In the genomic region with DNA sequence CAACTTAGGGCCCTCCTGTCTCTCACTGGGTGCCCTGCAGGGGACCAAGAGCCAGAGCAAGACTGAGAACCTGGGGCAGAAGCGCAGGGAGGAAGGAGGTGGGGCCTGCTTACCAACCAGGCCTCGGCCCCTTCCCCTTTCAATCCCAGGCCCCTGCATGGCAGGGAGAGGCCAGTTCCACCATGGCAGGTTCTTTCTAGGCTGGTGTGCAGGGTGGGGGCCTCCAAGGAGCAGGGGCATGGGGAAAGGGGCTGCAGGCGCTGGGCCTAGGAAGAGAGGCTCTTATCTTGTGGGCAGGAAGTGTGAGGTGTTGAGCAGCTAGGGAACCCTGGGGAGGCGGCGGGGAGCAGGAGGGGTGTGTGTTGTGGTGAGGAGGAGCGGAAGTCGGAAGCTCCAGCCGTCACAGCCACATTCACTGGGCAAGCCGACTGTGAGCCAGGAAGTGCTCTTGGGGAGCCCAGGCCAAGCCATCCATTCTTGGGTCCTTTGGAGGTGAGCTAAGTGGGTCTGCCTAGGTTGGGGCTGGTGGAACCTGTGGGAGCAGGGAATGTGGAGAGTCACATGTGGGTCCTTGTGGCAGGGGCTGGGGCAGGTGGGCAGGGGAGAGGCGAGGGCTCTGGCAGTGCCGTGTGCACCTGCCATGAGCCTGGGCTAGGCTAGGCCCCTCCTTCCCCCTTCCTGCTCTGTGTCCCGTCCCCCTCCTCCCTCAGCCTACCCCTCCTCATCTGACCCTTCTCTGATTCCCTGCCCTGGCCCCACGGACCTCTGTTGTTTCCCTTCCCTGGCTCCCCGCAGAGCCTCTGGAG, we compare ENCODE assay signal across 1 cellular context.
A peak's percentile ranks its signal among the peaks of the same experiment; 100 is the strongest.
TF ChIP-seq lines count a peak whose summit lies in the region.

A gene (plus strand): TSS at position 409 of the 806 bp plus-strand sequence. CDS start 8,486 bp downstream, outside the sequence.

TF ChIP-seq in GM12878, 131 proteins besides CTCF, POLR2A, EP300 and RAD21 (continued from another document and continues in another):
- TF ChIP-seq, protein P1, sequence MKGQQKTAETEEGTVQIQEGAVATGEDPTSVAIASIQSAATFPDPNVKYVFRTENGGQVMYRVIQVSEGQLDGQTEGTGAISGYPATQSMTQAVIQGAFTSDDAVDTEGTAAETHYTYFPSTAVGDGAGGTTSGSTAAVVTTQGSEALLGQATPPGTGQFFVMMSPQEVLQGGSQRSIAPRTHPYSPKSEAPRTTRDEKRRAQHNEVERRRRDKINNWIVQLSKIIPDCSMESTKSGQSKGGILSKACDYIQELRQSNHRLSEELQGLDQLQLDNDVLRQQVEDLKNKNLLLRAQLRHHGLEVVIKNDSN (IDR thresholded peaks at IDR 0.05; ENCODE audit: borderline replicate concordance, extremely low read length, insufficient read depth, low read depth, low read length): peak; percentile 7
- TF ChIP-seq RAD51 (IDR thresholded peaks at IDR 0.05): no peak
- peak; percentile 90 for TF ChIP-seq IKZF2 (IDR thresholded peaks at IDR 0.05)
- TF ChIP-seq SPI1 (IDR thresholded peaks at IDR 0.05; ENCODE audit: borderline replicate concordance, insufficient read depth, low read depth, low read length): peak; percentile 73
- TF ChIP-seq BACH1 (IDR thresholded peaks at IDR 0.05; ENCODE audit: borderline replicate concordance): no peak
- no peak for TF ChIP-seq HDAC6 (IDR thresholded peaks at IDR 0.05; ENCODE audit: unreplicated experiment)
- TF ChIP-seq POLR2AphosphoS5 (IDR thresholded peaks at IDR 0.05; ENCODE audit: low read length): peak; percentile 96
- no peak for TF ChIP-seq FOXM1 (IDR thresholded peaks at IDR 0.05; ENCODE audit: low read depth, low read length)
- TF ChIP-seq GABPA (IDR thresholded peaks at IDR 0.05; ENCODE audit: low read depth): peak; percentile 79; the same call in 1 of the 2 replicates
- peak; percentile 70 for TF ChIP-seq MEF2B (IDR thresholded peaks at IDR 0.05; ENCODE audit: partially characterized antibody, poor library complexity, severe bottlenecking)
- TF ChIP-seq, protein P2, sequence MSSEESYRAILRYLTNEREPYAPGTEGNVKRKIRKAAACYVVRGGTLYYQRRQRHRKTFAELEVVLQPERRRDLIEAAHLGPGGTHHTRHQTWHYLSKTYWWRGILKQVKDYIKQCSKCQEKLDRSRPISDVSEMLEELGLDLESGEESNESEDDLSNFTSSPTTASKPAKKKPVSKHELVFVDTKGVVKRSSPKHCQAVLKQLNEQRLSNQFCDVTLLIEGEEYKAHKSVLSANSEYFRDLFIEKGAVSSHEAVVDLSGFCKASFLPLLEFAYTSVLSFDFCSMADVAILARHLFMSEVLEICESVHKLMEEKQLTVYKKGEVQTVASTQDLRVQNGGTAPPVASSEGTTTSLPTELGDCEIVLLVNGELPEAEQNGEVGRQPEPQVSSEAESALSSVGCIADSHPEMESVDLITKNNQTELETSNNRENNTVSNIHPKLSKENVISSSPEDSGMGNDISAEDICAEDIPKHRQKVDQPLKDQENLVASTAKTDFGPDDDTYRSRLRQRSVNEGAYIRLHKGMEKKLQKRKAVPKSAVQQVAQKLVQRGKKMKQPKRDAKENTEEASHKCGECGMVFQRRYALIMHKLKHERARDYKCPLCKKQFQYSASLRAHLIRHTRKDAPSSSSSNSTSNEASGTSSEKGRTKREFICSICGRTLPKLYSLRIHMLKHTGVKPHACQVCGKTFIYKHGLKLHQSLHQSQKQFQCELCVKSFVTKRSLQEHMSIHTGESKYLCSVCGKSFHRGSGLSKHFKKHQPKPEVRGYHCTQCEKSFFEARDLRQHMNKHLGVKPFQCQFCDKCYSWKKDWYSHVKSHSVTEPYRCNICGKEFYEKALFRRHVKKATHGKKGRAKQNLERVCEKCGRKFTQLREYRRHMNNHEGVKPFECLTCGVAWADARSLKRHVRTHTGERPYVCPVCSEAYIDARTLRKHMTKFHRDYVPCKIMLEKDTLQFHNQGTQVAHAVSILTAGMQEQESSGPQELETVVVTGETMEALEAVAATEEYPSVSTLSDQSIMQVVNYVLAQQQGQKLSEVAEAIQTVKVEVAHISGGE (CRISPR knock-in tag; IDR thresholded peaks at IDR 0.05): no peak
- TF ChIP-seq, protein P3, sequence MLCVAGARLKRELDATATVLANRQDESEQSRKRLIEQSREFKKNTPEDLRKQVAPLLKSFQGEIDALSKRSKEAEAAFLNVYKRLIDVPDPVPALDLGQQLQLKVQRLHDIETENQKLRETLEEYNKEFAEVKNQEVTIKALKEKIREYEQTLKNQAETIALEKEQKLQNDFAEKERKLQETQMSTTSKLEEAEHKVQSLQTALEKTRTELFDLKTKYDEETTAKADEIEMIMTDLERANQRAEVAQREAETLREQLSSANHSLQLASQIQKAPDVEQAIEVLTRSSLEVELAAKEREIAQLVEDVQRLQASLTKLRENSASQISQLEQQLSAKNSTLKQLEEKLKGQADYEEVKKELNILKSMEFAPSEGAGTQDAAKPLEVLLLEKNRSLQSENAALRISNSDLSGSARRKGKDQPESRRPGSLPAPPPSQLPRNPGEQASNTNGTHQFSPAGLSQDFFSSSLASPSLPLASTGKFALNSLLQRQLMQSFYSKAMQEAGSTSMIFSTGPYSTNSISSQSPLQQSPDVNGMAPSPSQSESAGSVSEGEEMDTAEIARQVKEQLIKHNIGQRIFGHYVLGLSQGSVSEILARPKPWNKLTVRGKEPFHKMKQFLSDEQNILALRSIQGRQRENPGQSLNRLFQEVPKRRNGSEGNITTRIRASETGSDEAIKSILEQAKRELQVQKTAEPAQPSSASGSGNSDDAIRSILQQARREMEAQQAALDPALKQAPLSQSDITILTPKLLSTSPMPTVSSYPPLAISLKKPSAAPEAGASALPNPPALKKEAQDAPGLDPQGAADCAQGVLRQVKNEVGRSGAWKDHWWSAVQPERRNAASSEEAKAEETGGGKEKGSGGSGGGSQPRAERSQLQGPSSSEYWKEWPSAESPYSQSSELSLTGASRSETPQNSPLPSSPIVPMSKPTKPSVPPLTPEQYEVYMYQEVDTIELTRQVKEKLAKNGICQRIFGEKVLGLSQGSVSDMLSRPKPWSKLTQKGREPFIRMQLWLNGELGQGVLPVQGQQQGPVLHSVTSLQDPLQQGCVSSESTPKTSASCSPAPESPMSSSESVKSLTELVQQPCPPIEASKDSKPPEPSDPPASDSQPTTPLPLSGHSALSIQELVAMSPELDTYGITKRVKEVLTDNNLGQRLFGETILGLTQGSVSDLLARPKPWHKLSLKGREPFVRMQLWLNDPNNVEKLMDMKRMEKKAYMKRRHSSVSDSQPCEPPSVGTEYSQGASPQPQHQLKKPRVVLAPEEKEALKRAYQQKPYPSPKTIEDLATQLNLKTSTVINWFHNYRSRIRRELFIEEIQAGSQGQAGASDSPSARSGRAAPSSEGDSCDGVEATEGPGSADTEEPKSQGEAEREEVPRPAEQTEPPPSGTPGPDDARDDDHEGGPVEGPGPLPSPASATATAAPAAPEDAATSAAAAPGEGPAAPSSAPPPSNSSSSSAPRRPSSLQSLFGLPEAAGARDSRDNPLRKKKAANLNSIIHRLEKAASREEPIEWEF (IDR thresholded peaks at IDR 0.05; ENCODE audit: insufficient replicate concordance, low read depth, low read length): no peak
- TF ChIP-seq LARP7 (IDR thresholded peaks at IDR 0.05): no peak
- no peak for TF ChIP-seq IRF4 (IDR thresholded peaks at IDR 0.05; ENCODE audit: low read depth, low read length)
- TF ChIP-seq, protein P4, sequence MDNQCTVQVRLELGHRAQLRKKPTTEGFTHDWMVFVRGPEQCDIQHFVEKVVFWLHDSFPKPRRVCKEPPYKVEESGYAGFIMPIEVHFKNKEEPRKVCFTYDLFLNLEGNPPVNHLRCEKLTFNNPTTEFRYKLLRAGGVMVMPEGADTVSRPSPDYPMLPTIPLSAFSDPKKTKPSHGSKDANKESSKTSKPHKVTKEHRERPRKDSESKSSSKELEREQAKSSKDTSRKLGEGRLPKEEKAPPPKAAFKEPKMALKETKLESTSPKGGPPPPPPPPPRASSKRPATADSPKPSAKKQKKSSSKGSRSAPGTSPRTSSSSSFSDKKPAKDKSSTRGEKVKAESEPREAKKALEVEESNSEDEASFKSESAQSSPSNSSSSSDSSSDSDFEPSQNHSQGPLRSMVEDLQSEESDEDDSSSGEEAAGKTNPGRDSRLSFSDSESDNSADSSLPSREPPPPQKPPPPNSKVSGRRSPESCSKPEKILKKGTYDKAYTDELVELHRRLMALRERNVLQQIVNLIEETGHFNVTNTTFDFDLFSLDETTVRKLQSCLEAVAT (IDR thresholded peaks at IDR 0.05): peak; percentile 90
- peak; percentile 99 for TF ChIP-seq HDGF (IDR thresholded peaks at IDR 0.05)
- peak; percentile 75 for TF ChIP-seq MXI1 (IDR thresholded peaks at IDR 0.05; ENCODE audit: low read depth, low read length)
- TF ChIP-seq, protein P5, sequence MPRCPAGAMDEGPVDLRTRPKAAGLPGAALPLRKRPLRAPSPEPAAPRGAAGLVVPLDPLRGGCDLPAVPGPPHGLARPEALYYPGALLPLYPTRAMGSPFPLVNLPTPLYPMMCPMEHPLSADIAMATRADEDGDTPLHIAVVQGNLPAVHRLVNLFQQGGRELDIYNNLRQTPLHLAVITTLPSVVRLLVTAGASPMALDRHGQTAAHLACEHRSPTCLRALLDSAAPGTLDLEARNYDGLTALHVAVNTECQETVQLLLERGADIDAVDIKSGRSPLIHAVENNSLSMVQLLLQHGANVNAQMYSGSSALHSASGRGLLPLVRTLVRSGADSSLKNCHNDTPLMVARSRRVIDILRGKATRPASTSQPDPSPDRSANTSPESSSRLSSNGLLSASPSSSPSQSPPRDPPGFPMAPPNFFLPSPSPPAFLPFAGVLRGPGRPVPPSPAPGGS (IDR thresholded peaks at IDR 0.05; ENCODE audit: borderline replicate concordance, insufficient read depth, low read depth, low read length, poor library complexity, severe bottlenecking): peak; percentile 22
- TF ChIP-seq, protein P6, sequence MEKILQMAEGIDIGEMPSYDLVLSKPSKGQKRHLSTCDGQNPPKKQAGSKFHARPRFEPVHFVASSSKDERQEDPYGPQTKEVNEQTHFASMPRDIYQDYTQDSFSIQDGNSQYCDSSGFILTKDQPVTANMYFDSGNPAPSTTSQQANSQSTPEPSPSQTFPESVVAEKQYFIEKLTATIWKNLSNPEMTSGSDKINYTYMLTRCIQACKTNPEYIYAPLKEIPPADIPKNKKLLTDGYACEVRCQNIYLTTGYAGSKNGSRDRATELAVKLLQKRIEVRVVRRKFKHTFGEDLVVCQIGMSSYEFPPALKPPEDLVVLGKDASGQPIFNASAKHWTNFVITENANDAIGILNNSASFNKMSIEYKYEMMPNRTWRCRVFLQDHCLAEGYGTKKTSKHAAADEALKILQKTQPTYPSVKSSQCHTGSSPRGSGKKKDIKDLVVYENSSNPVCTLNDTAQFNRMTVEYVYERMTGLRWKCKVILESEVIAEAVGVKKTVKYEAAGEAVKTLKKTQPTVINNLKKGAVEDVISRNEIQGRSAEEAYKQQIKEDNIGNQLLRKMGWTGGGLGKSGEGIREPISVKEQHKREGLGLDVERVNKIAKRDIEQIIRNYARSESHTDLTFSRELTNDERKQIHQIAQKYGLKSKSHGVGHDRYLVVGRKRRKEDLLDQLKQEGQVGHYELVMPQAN (conservative IDR thresholded peaks at IDR 0.05): peak; percentile 46; the same call in 1 of the 2 replicates
- peak; percentile 83 for TF ChIP-seq IKZF1 (conservative IDR thresholded peaks at IDR 0.05)
- 0 out of 2 replicates have a peak, but pooled peaks have one; percentile 27 for TF ChIP-seq TCF12 (IDR thresholded peaks at IDR 0.05; ENCODE audit: low read depth, low read length)
- TF ChIP-seq TAF1 (IDR thresholded peaks at IDR 0.05; ENCODE audit: borderline replicate concordance, low read depth, low read length): peak; percentile 82
- peak; percentile 51; the same call in 1 of the 2 replicates for TF ChIP-seq PAX5 (IDR thresholded peaks at IDR 0.05; ENCODE audit: borderline replicate concordance, low read depth, low read length)
- TF ChIP-seq, protein P7, sequence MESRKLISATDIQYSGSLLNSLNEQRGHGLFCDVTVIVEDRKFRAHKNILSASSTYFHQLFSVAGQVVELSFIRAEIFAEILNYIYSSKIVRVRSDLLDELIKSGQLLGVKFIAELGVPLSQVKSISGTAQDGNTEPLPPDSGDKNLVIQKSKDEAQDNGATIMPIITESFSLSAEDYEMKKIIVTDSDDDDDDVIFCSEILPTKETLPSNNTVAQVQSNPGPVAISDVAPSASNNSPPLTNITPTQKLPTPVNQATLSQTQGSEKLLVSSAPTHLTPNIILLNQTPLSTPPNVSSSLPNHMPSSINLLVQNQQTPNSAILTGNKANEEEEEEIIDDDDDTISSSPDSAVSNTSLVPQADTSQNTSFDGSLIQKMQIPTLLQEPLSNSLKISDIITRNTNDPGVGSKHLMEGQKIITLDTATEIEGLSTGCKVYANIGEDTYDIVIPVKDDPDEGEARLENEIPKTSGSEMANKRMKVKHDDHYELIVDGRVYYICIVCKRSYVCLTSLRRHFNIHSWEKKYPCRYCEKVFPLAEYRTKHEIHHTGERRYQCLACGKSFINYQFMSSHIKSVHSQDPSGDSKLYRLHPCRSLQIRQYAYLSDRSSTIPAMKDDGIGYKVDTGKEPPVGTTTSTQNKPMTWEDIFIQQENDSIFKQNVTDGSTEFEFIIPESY (IDR thresholded peaks at IDR 0.05): no peak
- TF ChIP-seq EGR1 (IDR thresholded peaks at IDR 0.05; ENCODE audit: borderline replicate concordance in 1 of 2, low read depth in 2 of 2, low read length in 2 of 2): peak in 1 of 2 experiments; percentile 44; a peak in 1 of 3 replicates
- TF ChIP-seq WRNIP1 (IDR thresholded peaks at IDR 0.05; ENCODE audit: borderline replicate concordance, low read depth, low read length): no peak
- TF ChIP-seq NBN (IDR thresholded peaks at IDR 0.05): peak; percentile 93
- peak; percentile 79; the same call in 1 of the 2 replicates for TF ChIP-seq PML (IDR thresholded peaks at IDR 0.05; ENCODE audit: low read length)
- peak; percentile 78; the same call in 1 of the 2 replicates for TF ChIP-seq POLR2AphosphoS2 (IDR thresholded peaks at IDR 0.05; ENCODE audit: low read depth, low read length)
- TF ChIP-seq KLF5 (IDR thresholded peaks at IDR 0.05; ENCODE audit: partially characterized antibody): no peak
- TF ChIP-seq, protein P8, sequence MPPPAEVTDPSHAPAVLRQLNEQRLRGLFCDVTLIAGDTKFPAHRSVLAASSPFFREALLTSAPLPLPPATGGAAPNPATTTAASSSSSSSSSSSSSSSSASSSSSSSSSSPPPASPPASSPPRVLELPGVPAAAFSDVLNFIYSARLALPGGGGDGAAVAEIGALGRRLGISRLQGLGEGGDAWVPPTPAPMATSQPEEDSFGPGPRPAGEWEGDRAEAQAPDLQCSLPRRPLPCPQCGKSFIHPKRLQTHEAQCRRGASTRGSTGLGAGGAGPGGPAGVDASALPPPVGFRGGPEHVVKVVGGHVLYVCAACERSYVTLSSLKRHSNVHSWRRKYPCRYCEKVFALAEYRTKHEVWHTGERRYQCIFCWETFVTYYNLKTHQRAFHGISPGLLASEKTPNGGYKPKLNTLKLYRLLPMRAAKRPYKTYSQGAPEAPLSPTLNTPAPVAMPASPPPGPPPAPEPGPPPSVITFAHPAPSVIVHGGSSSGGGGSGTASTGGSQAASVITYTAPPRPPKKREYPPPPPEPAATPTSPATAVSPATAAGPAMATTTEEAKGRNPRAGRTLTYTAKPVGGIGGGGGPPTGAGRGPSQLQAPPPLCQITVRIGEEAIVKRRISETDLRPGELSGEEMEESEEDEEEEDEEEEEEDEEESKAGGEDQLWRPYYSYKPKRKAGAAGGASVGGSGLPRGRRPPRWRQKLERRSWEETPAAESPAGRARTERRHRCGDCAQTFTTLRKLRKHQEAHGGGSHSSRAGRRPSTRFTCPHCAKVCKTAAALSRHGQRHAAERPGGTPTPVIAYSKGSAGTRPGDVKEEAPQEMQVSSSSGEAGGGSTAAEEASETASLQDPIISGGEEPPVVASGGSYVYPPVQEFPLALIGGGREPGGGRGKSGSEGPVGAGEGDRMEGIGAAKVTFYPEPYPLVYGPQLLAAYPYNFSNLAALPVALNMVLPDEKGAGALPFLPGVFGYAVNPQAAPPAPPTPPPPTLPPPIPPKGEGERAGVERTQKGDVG (CRISPR knock-in tag; IDR thresholded peaks at IDR 0.05): no peak
